12 cellular contexts compared by ENCODE assay signal in the genomic region with DNA sequence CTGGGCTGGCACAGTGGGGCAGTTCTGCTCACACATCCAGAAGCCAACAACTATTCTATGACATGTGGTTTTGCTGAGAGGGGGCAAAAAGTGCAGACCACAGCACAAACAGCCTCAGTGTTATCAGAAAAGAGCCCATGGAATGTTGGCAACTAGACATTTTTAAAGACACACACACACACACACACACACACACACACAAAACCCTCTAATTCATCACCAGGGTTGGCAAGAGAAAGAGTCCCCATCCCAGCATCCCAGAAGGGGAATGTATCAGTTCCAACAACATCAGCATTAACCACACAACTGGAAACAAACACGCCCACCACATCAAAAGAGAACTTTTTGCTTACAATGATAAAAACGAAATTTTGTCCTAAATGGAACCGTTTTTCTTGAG.
"Had no signal": no experiment of that assay in that cellular context is flagged by ENCODE, and none has a peak within 500 bp of the region (broad histone marks: within the 10 kb centered on the region; RNA-seq: fewer than 3 reads in every experiment).

No MANE protein-coding gene starts in this region.

- H3K27ac ChIP-seq: brain microvascular endothelial cell, esophagus squamous epithelium, heart left ventricle, left ventricle myocardium inferior, tibial nerve had no signal

- DNase-seq: activated B cell treated with CpG ODN at 0.5 μM for 24 hours; activated CD4-positive, alpha-beta T cell treated with anti-CD3 and anti-CD28 coated beads, Interleukin-2, amount 10 ng/mL, durations not matched to agents 24 days and 14 days; activated CD8-positive, alpha-beta memory T cell treated with anti-CD3 and anti-CD28 coated beads for 24 hours; activated naive CD4-positive, alpha-beta T cell treated with Interleukin-2 at 50 U/mL for 16 hours; activated naive CD8-positive, alpha-beta T cell treated with anti-CD3 and anti-CD28 coated beads, Interleukin-2, amount 50 U/mL, for 24 hours; brain microvascular endothelial cell; esophagus squamous epithelium; foreskin melanocyte; heart left ventricle; left ventricle myocardium inferior; T-helper 17 cell had no signal

- ATAC-seq: activated naive CD8-positive, alpha-beta T cell treated with anti-CD3 and anti-CD28 coated beads, Interleukin-2, amount 50 U/mL, for 24 hours; heart left ventricle; T-helper 17 cell had no signal
